8 cellular contexts compared by ENCODE assay signal in genomic region chr13:40665061-40665753, GRCh38. TPM values are rescaled to one million over a fixed set of nuclear protein-coding genes. Genes with fewer than 3 reads are reported as not detected.
DNase-seq lines count a peak whose midpoint lies in the region; ATAC-seq and TF ChIP-seq lines count a peak whose summit lies in the region.

No MANE protein-coding gene starts in this region.

- H3K36me3 ChIP-seq in CD4-positive, CD25-positive, alpha-beta regulatory T cell (ENCODE audit: control insufficient read depth, insufficient read depth, low read length), result peaks cover 2% of the 10 kb centered on the region
- no peaks in the 10 kb centered on the region for H3K36me3 ChIP-seq in cardiac muscle cell
- no peaks in the 10 kb centered on the region for H3K36me3 ChIP-seq in parathyroid adenoma (ENCODE audit: control insufficient read depth, insufficient read depth, low read length)

- peak overlapping the region; percentile 81 for H3K27ac ChIP-seq in CD4-positive, CD25-positive, alpha-beta regulatory T cell (ENCODE audit: insufficient read depth, low read length, poor library complexity, severe bottlenecking)
- H3K27ac ChIP-seq in cardiac muscle cell (peak overlapping the region; percentile 80), parathyroid adenoma (peak overlapping the region; percentile 76)

- H2AFZ ChIP-seq in parathyroid adenoma, result peak overlapping the region; percentile 94

- TF ChIP-seq CTCF in cardiac muscle cell (IDR thresholded peaks at IDR 0.05; ENCODE audit: low read depth, low read length), result peak; percentile 4
- no peak for TF ChIP-seq CTCF in parathyroid adenoma (IDR thresholded peaks at IDR 0.05)

- H3K27me3 ChIP-seq in CD4-positive, CD25-positive, alpha-beta regulatory T cell (ENCODE audit: control insufficient read depth, insufficient read depth, low read length), result no peaks in the 10 kb centered on the region
- H3K27me3 ChIP-seq in cardiac muscle cell, result no peaks in the 10 kb centered on the region
- H3K27me3 ChIP-seq in parathyroid adenoma (ENCODE audit: control insufficient read depth, insufficient read depth, low read length), result no peaks in the 10 kb centered on the region

- peak overlapping the region; percentile 80 for H3K4me2 ChIP-seq in parathyroid adenoma (ENCODE audit: low read length)

- H3K79me2 ChIP-seq in parathyroid adenoma, result no peaks in the 10 kb centered on the region

- peaks cover 5% of the 10 kb centered on the region for H3K27me3 Mint-ChIP-seq in CD4-positive, CD25-positive, alpha-beta regulatory T cell
- no peaks in the 10 kb centered on the region for H3K27me3 Mint-ChIP-seq in activated naive CD4-positive, alpha-beta T cell treated with anti-CD3 and anti-CD28 coated beads, Interleukin-2, amount 10 ng/mL, durations not matched to agents 7 days and 5 days

- DNase-seq in CD4-positive, CD25-positive, alpha-beta regulatory T cell, result peak; percentile 15 to 55 (median 37)
- peak; percentile 23 for DNase-seq in NCI-H69 (lab: John Stamatoyannopoulos, UW)
- peak; percentile 54 for DNase-seq in activated naive CD4-positive, alpha-beta T cell treated with anti-CD3 and anti-CD28 coated beads, Interleukin-2, amount 10 ng/mL, durations not matched to agents 7 days and 5 days
- peak in 1 of 2 donors; percentile 68 for DNase-seq in cardiac muscle cell (ENCODE audit: low read depth in 1 of 2, low spot score in 1 of 2)
- no peak for DNase-seq in NCI-H226
- no peak for DNase-seq in DMS114 treated with DMSO at 0.1 percent for 48 hours (lab: John Stamatoyannopoulos, UW; ENCODE audit: unreplicated experiment)

- H3K27ac Mint-ChIP-seq in CD4-positive, CD25-positive, alpha-beta regulatory T cell, result peak overlapping the region; percentile 81 to 97 (median 89)
- peak overlapping the region; percentile 98 for H3K27ac Mint-ChIP-seq in activated naive CD4-positive, alpha-beta T cell treated with anti-CD3 and anti-CD28 coated beads, Interleukin-2, amount 10 ng/mL, durations not matched to agents 7 days and 5 days

- peaks cover 48% of the 10 kb centered on the region for H3K4me1 ChIP-seq in CD4-positive, CD25-positive, alpha-beta regulatory T cell (ENCODE audit: control insufficient read depth, insufficient read depth, low read length, poor library complexity, severe bottlenecking)
- H3K4me1 ChIP-seq in cardiac muscle cell (ENCODE audit: low read depth) (peaks cover 16% of the 10 kb centered on the region), parathyroid adenoma (no peaks in the 10 kb centered on the region)

- H3K9me3 ChIP-seq in CD4-positive, CD25-positive, alpha-beta regulatory T cell (ENCODE audit: control insufficient read depth in 2 of 2, low read length in 2 of 2), result no peaks in the 10 kb centered on the region
- H3K9me3 ChIP-seq in cardiac muscle cell (ENCODE audit: low read depth), result no peaks in the 10 kb centered on the region
- H3K9me3 ChIP-seq in parathyroid adenoma (ENCODE audit: control insufficient read depth, low read length), result no peaks in the 10 kb centered on the region

- no peak for ATAC-seq in CD4-positive, CD25-positive, alpha-beta regulatory T cell (ENCODE audit: low read depth in 2 of 2)
- peak; percentile 6 for ATAC-seq in GM21515 (IDR thresholded peaks at IDR 0.05; ENCODE audit: unreplicated experiment)

- H3K4me3 ChIP-seq in CD4-positive, CD25-positive, alpha-beta regulatory T cell (ENCODE audit: low read depth, low read length), result peak overlapping the region; percentile 64
- H3K4me3 ChIP-seq in cardiac muscle cell (peak overlapping the region; percentile 93), parathyroid adenoma (ENCODE audit: low read depth, low read length) (peak overlapping the region; percentile 78)

- H3K4me3 Mint-ChIP-seq in CD4-positive, CD25-positive, alpha-beta regulatory T cell, result peak overlapping the region; percentile 91 to 96 (median 95)
- peak overlapping the region; percentile 91 for H3K4me3 Mint-ChIP-seq in activated naive CD4-positive, alpha-beta T cell treated with anti-CD3 and anti-CD28 coated beads, Interleukin-2, amount 10 ng/mL, durations not matched to agents 7 days and 5 days

- CTCF ChIA-PET in activated naive CD4-positive, alpha-beta T cell treated with anti-CD3 and anti-CD28 coated beads, Interleukin-2, amount 10 ng/mL, durations not matched to agents 7 days and 5 days (lab: Charles Lee), result interaction anchor here (0.8 to 1.6 kb wide), 3 partner anchors 18 to 491 kb away, joined by 3 to 7 read pairs (median 3); no protein-coding TSS in a partner anchor

- H3K9ac ChIP-seq in parathyroid adenoma, result no peak overlapping the region

- peaks cover 7% of the 10 kb centered on the region for H3K36me3 Mint-ChIP-seq in CD4-positive, CD25-positive, alpha-beta regulatory T cell
- peaks cover 23% of the 10 kb centered on the region for H3K36me3 Mint-ChIP-seq in activated naive CD4-positive, alpha-beta T cell treated with anti-CD3 and anti-CD28 coated beads, Interleukin-2, amount 10 ng/mL, durations not matched to agents 7 days and 5 days

- H3K4me1 Mint-ChIP-seq in CD4-positive, CD25-positive, alpha-beta regulatory T cell, result peaks cover 30 to 52% (median 41%) of the 10 kb centered on the region in 4 donors
- peaks cover 45% of the 10 kb centered on the region for H3K4me1 Mint-ChIP-seq in activated naive CD4-positive, alpha-beta T cell treated with anti-CD3 and anti-CD28 coated beads, Interleukin-2, amount 10 ng/mL, durations not matched to agents 7 days and 5 days

- peaks cover 0 to 1% (median 0%) of the 10 kb centered on the region in 7 donors for H3K9me3 Mint-ChIP-seq in CD4-positive, CD25-positive, alpha-beta regulatory T cell
- no peaks in the 10 kb centered on the region for H3K9me3 Mint-ChIP-seq in activated naive CD4-positive, alpha-beta T cell treated with anti-CD3 and anti-CD28 coated beads, Interleukin-2, amount 10 ng/mL, durations not matched to agents 7 days and 5 days

RNA-seq across cellular contexts. Expression of gene FOXO1, which starts 1.2 kb away (rescaled TPM):
- total RNA-seq in CD4-positive, CD25-positive, alpha-beta regulatory T cell, result 119 TPM
- polyA plus RNA-seq in CD4-positive, CD25-positive, alpha-beta regulatory T cell, result 100 to 1,000 TPM in 1 of 4 donors, 10 to 100 TPM in 3; 45.5 to 115 (median 65.4) TPM
- 6.8 and 10.5 TPM in 2 replicates for total RNA-seq in cardiac muscle cell
- 14.0 and 24.9 TPM in 2 replicates for polyA plus RNA-seq in cardiac muscle cell

Comparison
In these comparisons a context has a peak if more than half of its experiments do, and no peak if none do; other contexts are left out.
1. DNase-seq: peak in CD4-positive, CD25-positive, alpha-beta regulatory T cell (3 of 3), NCI-H69 (single experiment) and activated naive CD4-positive, alpha-beta T cell treated with anti-CD3 and anti-CD28 coated beads, Interleukin-2, amount 10 ng/mL, durations not matched to agents 7 days and 5 days (single experiment); none in NCI-H226 (single experiment) and DMS114 treated with DMSO at 0.1 percent for 48 hours (single experiment).
2. RNA of gene FOXO1, which starts 1.2 kb away (total RNA-seq): 119 TPM in CD4-positive, CD25-positive, alpha-beta regulatory T cell (single experiment); 6.8 to 10.5 TPM in cardiac muscle cell; every median in the first group is over 10 times any median in the second.
3. Peak in every context shown above with its lines, with median percentiles within 50 percentile points of each other: H3K27ac ChIP-seq and H3K4me3 ChIP-seq.